In genomic region chr2:233062946-233063268, GRCh38 we compare ENCODE assay signal across 2 cellular contexts.
A peak's percentile ranks its signal among the peaks of the same experiment; 100 is the strongest.
TF ChIP-seq lines count a peak whose summit lies in the region.

No MANE protein-coding gene starts in this region.

TF ChIP-seq in WTC11, 78 proteins besides CTCF, POLR2A, EP300 and RAD21:
- no peak for TF ChIP-seq GRHL2 (CRISPR knock-in tag; IDR thresholded peaks at IDR 0.05; ENCODE audit: insufficient replicate concordance, severe bottlenecking)

TF ChIP-seq in HepG2, 621 proteins besides CTCF, POLR2A, EP300 and RAD21:
- peak; percentile 77; the same call in 1 of the 2 replicates for TF ChIP-seq CHD4 (IDR thresholded peaks at IDR 0.05; ENCODE audit: borderline replicate concordance, low read length)
- TF ChIP-seq ZIK1 (CRISPR knock-in tag; IDR thresholded peaks at IDR 0.05; ENCODE audit: borderline replicate concordance, low read depth) = no peak
- 0 out of 2 replicates have a peak, but pooled peaks have one; percentile 0 for TF ChIP-seq RFXAP (CRISPR knock-in tag; IDR thresholded peaks at IDR 0.05; ENCODE audit: borderline replicate concordance)
- TF ChIP-seq ZNF879 (CRISPR knock-in tag; IDR thresholded peaks at IDR 0.05) = 0 out of 2 replicates have a peak, but pooled peaks have one; percentile 5
